Comparison of ENCODE assay signal across 32 cellular contexts in genomic region chr5:22480305-22480704, GRCh38.
A peak's percentile ranks its signal among the peaks of the same experiment; 100 is the strongest.
DNase-seq lines count a peak whose midpoint lies in the region; ATAC-seq and TF ChIP-seq lines count a peak whose summit lies in the region.
"Had no signal": no experiment of that assay in that cellular context is flagged by ENCODE, and none has a peak within 500 bp of the region (broad histone marks: within the 10 kb centered on the region; RNA-seq: fewer than 3 reads in every experiment).

No MANE protein-coding gene starts in this region.

- peaks cover 0 to 5% (median 0%) of the 10 kb centered on the region in 11 donors for H3K9me3 ChIP-seq in heart right ventricle
- H3K9me3 ChIP-seq: A549; BE2C; BLaER1; BLaER1 treated with 17β-estradiol and CSF1 and Interleukin-3, amounts not matched to agents 10 nM and 100 nM; Caco-2 had no signal

- no peak overlapping the region for H3K4me3 ChIP-seq in heart right ventricle
- no peak overlapping the region for H3K4me3 ChIP-seq in GM23338
- H3K4me3 ChIP-seq: A549; BLaER1; BLaER1 treated with 17β-estradiol and CSF1 and Interleukin-3, amounts not matched to agents 10 nM and 100 nM had no signal

- H3K27ac ChIP-seq in heart right ventricle (no peak overlapping the region), GM23338 (ENCODE audit: low read depth) (no peak overlapping the region)
- H3K27ac ChIP-seq: 22Rv1; A549; BLaER1; BLaER1 treated with 17β-estradiol and CSF1 and Interleukin-3, amounts not matched to agents 10 nM and 100 nM; C4-2B had no signal

- no peaks in the 10 kb centered on the region for H3K27me3 ChIP-seq in heart right ventricle
- no peaks in the 10 kb centered on the region for H3K27me3 ChIP-seq in GM23338 (ENCODE audit: insufficient read depth)
- H3K27me3 ChIP-seq: BE2C; BLaER1; BLaER1 treated with 17β-estradiol and CSF1 and Interleukin-3, amounts not matched to agents 10 nM and 100 nM had no signal

- H3K79me2 ChIP-seq in GM23338 (replicated peaks; ENCODE audit: insufficient read depth): no peaks in the 10 kb centered on the region

- POLR2A ChIA-PET in WTC11 (lab: Charles Lee): no interaction called here

- DNase-seq in Right ventricle myocardium inferior (ENCODE audit: missing footprints) (peak; percentile 59), heart right ventricle (no peak), GM23338 (ENCODE audit: low spot score) (peak; percentile 4), WTC11 (ENCODE audit: low spot score) (no peak), ACHN (no peak)
- DNase-seq: 8988T; AML-193; BE2C; C1 segment of cervical spinal cord; Caco-2; Calu3; CD4-positive, alpha-beta memory T cell; CD4-positive, alpha-beta T cell; CD4-positive, CD25-positive, alpha-beta regulatory T cell; CD8-positive, alpha-beta memory T cell; CD8-positive, alpha-beta T cell; COR-L47; DMS 273 treated with DMSO at 0.1 percent for 48 hours; DMS153; DMS53; DMS79; DMS79 treated with DMSO at 0.1 percent for 48 hours; DND-41; EL had no signal

- CTCF ChIA-PET in WTC11 (lab: Charles Lee): no interaction called here

- TF ChIP-seq CTCF in heart right ventricle (IDR thresholded peaks at IDR 0.05) (no peak), GM23338 (conservative IDR thresholded peaks at IDR 0.05; ENCODE audit: low read depth in 2 of 2) (no peak), WTC11 (IDR thresholded peaks at IDR 0.05) (no peak)

- no peak overlapping the region for H3K4me2 ChIP-seq in GM23338
- H3K4me2 ChIP-seq: A549; BLaER1; BLaER1 treated with 17β-estradiol and CSF1 and Interleukin-3, amounts not matched to agents 10 nM and 100 nM had no signal

- H3K27ac Mint-ChIP-seq in GM23338 (no peak overlapping the region), WTC11 (no peak overlapping the region)
- H3K27ac Mint-ChIP-seq: B cell; CD14-positive monocyte; CD4-positive, alpha-beta memory T cell; CD4-positive, alpha-beta T cell; CD4-positive, CD25-positive, alpha-beta regulatory T cell; CD8-positive, alpha-beta memory T cell; CD8-positive, alpha-beta T cell had no signal

- H3K9me3 Mint-ChIP-seq in GM23338 (no peaks in the 10 kb centered on the region), WTC11 (0 out of 2 replicates have a peak, but pooled peaks cover 5% of the 10 kb centered on the region)

- H3K36me3 ChIP-seq in heart right ventricle (no peaks in the 10 kb centered on the region), GM23338 (ENCODE audit: insufficient read depth) (no peaks in the 10 kb centered on the region)
- H3K36me3 ChIP-seq: BE2C; BLaER1; BLaER1 treated with 17β-estradiol and CSF1 and Interleukin-3, amounts not matched to agents 10 nM and 100 nM had no signal

- H3K36me3 Mint-ChIP-seq in GM23338 (ENCODE audit: low read depth) (no peaks in the 10 kb centered on the region), WTC11 (no peaks in the 10 kb centered on the region)
- H3K36me3 Mint-ChIP-seq: CD14-positive monocyte; CD4-positive, alpha-beta memory T cell; CD4-positive, CD25-positive, alpha-beta regulatory T cell; CD8-positive, alpha-beta memory T cell; CD8-positive, alpha-beta T cell had no signal

- H2AFZ ChIP-seq in GM23338: no peak overlapping the region; the same call in 1 of the 2 replicates

- 64 to 71% methylated on average over 5 of the region's 5 CpGs for WGBS in heart right ventricle, 2 donors

- no peaks in the 10 kb centered on the region for H3K9me2 ChIP-seq in GM23338 (ENCODE audit: insufficient read depth)

- no peaks in the 10 kb centered on the region for H3K27me3 Mint-ChIP-seq in GM23338 (ENCODE audit: insufficient read depth, low read depth, poor library complexity)
- H3K27me3 Mint-ChIP-seq in WTC11 (ENCODE audit: low read depth): no peaks in the 10 kb centered on the region
- H3K27me3 Mint-ChIP-seq: B cell; CD4-positive, alpha-beta memory T cell; CD4-positive, alpha-beta T cell; CD4-positive, CD25-positive, alpha-beta regulatory T cell had no signal

- H3K4me3 Mint-ChIP-seq in GM23338 (no peak overlapping the region), WTC11 (no peak overlapping the region)
- H3K4me3 Mint-ChIP-seq: B cell; CD14-positive monocyte; CD4-positive, alpha-beta memory T cell; CD4-positive, alpha-beta T cell; CD8-positive, alpha-beta memory T cell; CD8-positive, alpha-beta T cell had no signal

- H4K20me1 ChIP-seq in GM23338 (replicated peaks; ENCODE audit: insufficient read depth): no peaks in the 10 kb centered on the region
- H4K20me1 ChIP-seq: BLaER1; BLaER1 treated with 17β-estradiol and CSF1 and Interleukin-3, amounts not matched to agents 10 nM and 100 nM had no signal

- H3K4me1 ChIP-seq in heart right ventricle (no peaks in the 10 kb centered on the region), GM23338 (ENCODE audit: insufficient read depth) (no peaks in the 10 kb centered on the region)
- H3K4me1 ChIP-seq: A549; BE2C; BLaER1; BLaER1 treated with 17β-estradiol and CSF1 and Interleukin-3, amounts not matched to agents 10 nM and 100 nM; Caco-2 had no signal

- no peaks in the 10 kb centered on the region for H3K4me1 Mint-ChIP-seq in GM23338
- peaks cover 6% of the 10 kb centered on the region; the same call in 1 of the 2 replicates for H3K4me1 Mint-ChIP-seq in WTC11
- H3K4me1 Mint-ChIP-seq: B cell; CD14-positive monocyte; CD4-positive, alpha-beta memory T cell; CD4-positive, CD25-positive, alpha-beta regulatory T cell; CD8-positive, alpha-beta memory T cell had no signal

- H3F3A ChIP-seq in GM23338 (replicated peaks; ENCODE audit: low read depth): no peaks in the 10 kb centered on the region

- ATAC-seq in Right ventricle myocardium inferior (no peak), heart right ventricle (no peak), GM23338 (no peak; the same call in 1 of the 3 replicates), WTC11 (peak; percentile 51; the same call in 1 of the 2 replicates), GM19023 (IDR thresholded peaks at IDR 0.05; ENCODE audit: unreplicated experiment) (no peak)
- ATAC-seq: A549; CD8-positive, alpha-beta T cell had no signal

- intact Hi-C loops in Right ventricle myocardium inferior (cut with DNase I): no loop called here
- intact Hi-C loops in heart right ventricle (cut with DNase I): no loop called here

- in situ Hi-C loops in ACHN (cut with HindIII; ENCODE audit: low pct_ligation_motif_present, low pct_unique_long_range_greater_than_20kb, low sequenced_read_pairs): no loop called here

TF ChIP-seq in GM23338, 12 proteins besides CTCF, POLR2A, EP300 and RAD21:
- TF ChIP-seq EZH2 (IDR thresholded peaks at IDR 0.05; ENCODE audit: low read depth, unreplicated experiment): no peak
- TF ChIP-seq NANOG (IDR thresholded peaks at IDR 0.05; ENCODE audit: borderline replicate concordance): no peak

TF ChIP-seq in WTC11, 78 proteins besides CTCF, POLR2A, EP300 and RAD21:
- TF ChIP-seq SOX15 (CRISPR knock-in tag; IDR thresholded peaks at IDR 0.05): no peak
- no peak for TF ChIP-seq NFATC4 (CRISPR knock-in tag; IDR thresholded peaks at IDR 0.05)
- no peak for TF ChIP-seq ZNF416 (CRISPR knock-in tag; IDR thresholded peaks at IDR 0.05)
- no peak for TF ChIP-seq STAT6 (CRISPR knock-in tag; conservative IDR thresholded peaks at IDR 0.05; ENCODE audit: low read depth)

Comparison
In these comparisons a context has a peak if more than half of its experiments do, and no peak if none do; other contexts are left out.
1. DNase-seq: peak in Right ventricle myocardium inferior (single experiment) and GM23338 (single experiment); none in heart right ventricle (0 of 2), WTC11 (single experiment) and ACHN (single experiment).